ENCODE assay signal across 16 cellular contexts in the genomic region with DNA sequence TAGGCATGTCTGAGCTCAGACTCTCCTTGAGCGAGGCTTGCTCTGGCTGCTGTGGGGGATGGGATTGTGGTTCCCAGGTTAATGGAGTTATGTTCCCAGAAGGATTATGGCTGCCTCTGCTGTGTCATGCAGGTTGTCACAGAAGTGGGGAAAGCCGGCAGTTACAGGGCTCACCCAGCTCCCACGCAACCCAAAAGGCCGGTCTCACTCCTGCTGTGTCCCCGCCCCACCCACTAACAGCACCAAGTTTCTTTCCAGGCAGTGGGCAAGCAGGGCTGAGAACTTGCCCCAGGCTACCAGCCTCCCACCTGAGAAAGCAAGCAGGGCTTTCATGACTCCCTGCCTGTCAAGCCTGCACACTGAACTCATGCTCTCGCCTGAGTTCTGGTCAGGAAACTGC.
DNase-seq lines count a peak whose midpoint lies in the region; ATAC-seq, FAIRE-seq and TF ChIP-seq lines count a peak whose summit lies in the region.
"Had no signal": no experiment of that assay in that cellular context is flagged by ENCODE, and none has a peak within 500 bp of the region (broad histone marks: within the 10 kb centered on the region; RNA-seq: fewer than 3 reads in every experiment).

No MANE protein-coding gene starts in this region.

- H3K79me2 ChIP-seq in GM12878 (ENCODE audit: control insufficient read depth, insufficient read depth, low read length): no peaks in the 10 kb centered on the region

- peak overlapping the region; percentile 47; the same call in 1 of the 2 replicates for H3K27ac ChIP-seq in BLaER1
- H3K27ac ChIP-seq in HEK293 (ENCODE audit: extremely low read depth, low read depth, low read length): no peak overlapping the region
- no peak overlapping the region for H3K27ac ChIP-seq in GM12878 (ENCODE audit: control insufficient read depth, insufficient read depth)
- H3K27ac ChIP-seq in mesenchymal stem cell (ENCODE audit: low read length, poor library complexity, severe bottlenecking): no peak overlapping the region
- H3K27ac ChIP-seq: C4-2B, GM23248 had no signal

- no peak overlapping the region for H2AK5ac ChIP-seq in mesenchymal stem cell (ENCODE audit: low read length, severe bottlenecking)

- no peak for TF ChIP-seq RAD21 in GM12878 (IDR thresholded peaks at IDR 0.05; ENCODE audit: insufficient read depth, low read depth, low read length)

- no peak overlapping the region for H2AFZ ChIP-seq in GM12878 (ENCODE audit: control insufficient read depth, low read depth, low read length)
- no peak overlapping the region for H2AFZ ChIP-seq in mesenchymal stem cell (ENCODE audit: low read depth, low read length)
- H2AFZ ChIP-seq: GM23248 had no signal

- CTCF ChIA-PET in HEK293 (lab: Yijun Ruan, JAX) (no interaction called here), GM12878 (lab: Yijun Ruan, JAX) (interaction anchor here (0.7 kb wide), 1 partner anchor 72 kb away, joined by 3 read pairs; no protein-coding TSS in a partner anchor)

- DNase-seq in GM12878 (ENCODE audit: low read depth, low spot score) (no peak), mesenchymal stem cell (no peak)
- DNase-seq in central memory CD4-positive, alpha-beta T cell: no peak
- DNase-seq in stimulated activated CD4-positive, alpha-beta T cell treated with anti-CD3 and anti-CD28 coated beads, Interleukin-4, amount 100 ng/mL, for 4 hours: no peak
- DNase-seq in T-helper 2 cell treated with Interferon-gamma antibody and Interleukin-4, amounts not matched to agents 5 μg/mL and 100 μg/mL, for 36 hours (ENCODE audit: low spot score): no peak
- DNase-seq: ACHN; Caco-2; CD8-positive, alpha-beta T cell; GM23248; IMR-90; KBM-7 had no signal

- H4K20me1 ChIP-seq in BLaER1: no peaks in the 10 kb centered on the region
- no peaks in the 10 kb centered on the region for H4K20me1 ChIP-seq in GM12878 (ENCODE audit: control insufficient read depth, insufficient read depth)

- no peaks in the 10 kb centered on the region for H3K27me3 Mint-ChIP-seq in T-helper 2 cell treated with Interferon-gamma antibody and Interleukin-4, amounts not matched to agents 5 μg/mL and 100 μg/mL, for 36 hours (ENCODE audit: low read depth)

- H3K4me3 ChIP-seq in BLaER1 (no peak overlapping the region), HEK293 (ENCODE audit: low read depth, low read length) (no peak overlapping the region), GM12878 (no peak overlapping the region), mesenchymal stem cell (ENCODE audit: insufficient read depth in 1 of 2, low read depth in 1 of 2, low read length in 2 of 2) (no peak overlapping the region)
- H3K4me3 ChIP-seq: GM23248 had no signal

- H3K4me1 ChIP-seq in BLaER1: peaks cover 14% of the 10 kb centered on the region
- no peaks in the 10 kb centered on the region for H3K4me1 ChIP-seq in HEK293 (ENCODE audit: control insufficient read depth, insufficient read depth, low read length)
- no peaks in the 10 kb centered on the region for H3K4me1 ChIP-seq in GM12878 (ENCODE audit: control insufficient read depth, insufficient read depth, low read length)
- H3K4me1 ChIP-seq in mesenchymal stem cell (ENCODE audit: control insufficient read depth, insufficient read depth, low read depth, low read length): no peaks in the 10 kb centered on the region
- H3K4me1 ChIP-seq: Caco-2 had no signal

- no peaks in the 10 kb centered on the region for H3K79me1 ChIP-seq in mesenchymal stem cell (replicated peaks; ENCODE audit: low read length, poor library complexity, severe bottlenecking)

- no peak for TF ChIP-seq EP300 in GM12878 (IDR thresholded peaks at IDR 0.05; ENCODE audit: borderline replicate concordance in 1 of 2, control insufficient read depth in 1 of 2, low read depth in 2 of 2, low read length in 2 of 2)

- POLR2A ChIA-PET in HEK293 (lab: Yijun Ruan, JAX): no interaction called here
- POLR2A ChIA-PET in GM12878 (lab: Charles Lee): no interaction called here

- H3K36me3 Mint-ChIP-seq in T-helper 2 cell treated with Interferon-gamma antibody and Interleukin-4, amounts not matched to agents 5 μg/mL and 100 μg/mL, for 36 hours (ENCODE audit: low read depth): no peaks in the 10 kb centered on the region
- H3K36me3 Mint-ChIP-seq: CD8-positive, alpha-beta T cell had no signal

- no peak for TF ChIP-seq CTCF in HEK293 (tag by site-specific recombination; IDR thresholded peaks at IDR 0.05)
- TF ChIP-seq CTCF in GM12878 (IDR thresholded peaks at IDR 0.05 in 2 of 3, conservative IDR thresholded peaks at IDR 0.05 in 1 of 3; ENCODE audit: control insufficient read depth in 2 of 3, extremely low read depth in 1 of 3, insufficient read depth in 1 of 3, low read depth in 3 of 3, low read length in 3 of 3): no peak

- no peak overlapping the region for H2BK120ac ChIP-seq in mesenchymal stem cell (ENCODE audit: low read depth, low read length)

- H3K9me3 ChIP-seq in BLaER1: peaks cover 7% of the 10 kb centered on the region
- H3K9me3 ChIP-seq in HEK293 (ENCODE audit: control insufficient read depth, insufficient read depth, low read depth, low read length): no peaks in the 10 kb centered on the region
- no peaks in the 10 kb centered on the region for H3K9me3 ChIP-seq in GM12878 (replicated peaks; ENCODE audit: control insufficient read depth, insufficient read depth, low read length)
- H3K9me3 ChIP-seq in mesenchymal stem cell (ENCODE audit: control insufficient read depth, low read length): peaks cover 33% of the 10 kb centered on the region
- H3K9me3 ChIP-seq: Caco-2 had no signal

- peaks cover 39% of the 10 kb centered on the region for H3K9me3 Mint-ChIP-seq in T-helper 2 cell treated with Interferon-gamma antibody and Interleukin-4, amounts not matched to agents 5 μg/mL and 100 μg/mL, for 36 hours

- H3K27ac Mint-ChIP-seq in T-helper 2 cell treated with Interferon-gamma antibody and Interleukin-4, amounts not matched to agents 5 μg/mL and 100 μg/mL, for 36 hours: no peak overlapping the region
- H3K27ac Mint-ChIP-seq: CD8-positive, alpha-beta T cell had no signal

- no TSS peak for BruUV-seq in GM12878 (replicated peaks; lab: Mats Ljungman, UMichigan)

- H4K91ac ChIP-seq in mesenchymal stem cell (ENCODE audit: low read length): peak overlapping the region; percentile 46

- H2BK12ac ChIP-seq in mesenchymal stem cell (ENCODE audit: low read length in 2 of 2): no peak overlapping the region

- SMC1A ChIA-PET in GM12878 (lab: Charles Lee; ENCODE audit: uncharacterized antibody, unreplicated experiment): no interaction called here

- FAIRE-seq in GM12878 (lab: Jason Lieb, UNC): no peak
- FAIRE-seq: H54 had no signal

- intact Hi-C loops in GM12878 (cut with micrococcal nuclease; ENCODE audit: unreplicated experiment): no loop called here

- H3K4me3 Mint-ChIP-seq in T-helper 2 cell treated with Interferon-gamma antibody and Interleukin-4, amounts not matched to agents 5 μg/mL and 100 μg/mL, for 36 hours: no peak overlapping the region
- H3K4me3 Mint-ChIP-seq: CD8-positive, alpha-beta T cell had no signal

- H3K18ac ChIP-seq in mesenchymal stem cell (ENCODE audit: low read depth in 1 of 2, low read length in 2 of 2): no peak overlapping the region

- WGBS in GM12878 (ENCODE audit: insufficient coverage, insufficient replicate concordance, low lambda C conversion rate, missing lambda C conversion rate): 44% methylated on average over 6 of the region's 6 CpGs
- WGBS in mesenchymal stem cell: 91% methylated on average over 6 of the region's 6 CpGs

- TF ChIP-seq POLR2A in GM12878 (IDR thresholded peaks at IDR 0.05; ENCODE audit: low read depth, low read length): no peak

- H3K36me3 ChIP-seq in BLaER1 (no peaks in the 10 kb centered on the region), HEK293 (ENCODE audit: control insufficient read depth in 2 of 2, insufficient read depth in 1 of 2, low read length in 2 of 2) (no peaks in the 10 kb centered on the region), GM12878 (ENCODE audit: control insufficient read depth in 2 of 2, insufficient read depth in 2 of 2, low read length in 1 of 2) (no peaks in the 10 kb centered on the region), mesenchymal stem cell (ENCODE audit: control insufficient read depth in 1 of 2, insufficient read depth in 2 of 2, low read depth in 1 of 2, low read length in 2 of 2) (no peaks in the 10 kb centered on the region)

- no peak overlapping the region for H2BK15ac ChIP-seq in mesenchymal stem cell (ENCODE audit: low read depth, poor library complexity, severe bottlenecking)

- in situ Hi-C loops in GM12878 (cut with MboI): no loop called here

- no peak overlapping the region for H2BK5ac ChIP-seq in mesenchymal stem cell (ENCODE audit: low read depth, low read length, poor library complexity, severe bottlenecking)

- H3K9ac ChIP-seq in BLaER1 (no peak overlapping the region), GM12878 (ENCODE audit: control insufficient read depth, insufficient read depth, low read length) (no peak overlapping the region), mesenchymal stem cell (ENCODE audit: low read length) (no peak overlapping the region)
- H3K9ac ChIP-seq: GM23248 had no signal

- no peak overlapping the region for H3K4ac ChIP-seq in mesenchymal stem cell (ENCODE audit: low read depth in 1 of 2, low read length in 2 of 2)

- ATAC-seq in GM12878: no peak
- ATAC-seq: CD8-positive, alpha-beta T cell; HCT116 had no signal

- no peaks in the 10 kb centered on the region for H3K4me1 Mint-ChIP-seq in T-helper 2 cell treated with Interferon-gamma antibody and Interleukin-4, amounts not matched to agents 5 μg/mL and 100 μg/mL, for 36 hours (ENCODE audit: low read depth)

- no peak overlapping the region for H3K23ac ChIP-seq in mesenchymal stem cell (ENCODE audit: low read length in 2 of 2)

- RAD21 ChIA-PET in GM12878 (lab: Charles Lee; ENCODE audit: unreplicated experiment): no interaction called here

- no peak overlapping the region for H3K14ac ChIP-seq in mesenchymal stem cell (ENCODE audit: low read length in 2 of 2)

- no peak overlapping the region for H4K8ac ChIP-seq in mesenchymal stem cell (ENCODE audit: low read length)

- H3K27me3 ChIP-seq in BLaER1 (no peaks in the 10 kb centered on the region), GM12878 (replicated peaks in 1 of 2; ENCODE audit: control insufficient read depth in 2 of 2, insufficient read depth in 2 of 2, low read length in 1 of 2) (no peaks in the 10 kb centered on the region), mesenchymal stem cell (ENCODE audit: control insufficient read depth in 1 of 2, insufficient read depth in 1 of 2, low read length in 2 of 2) (no peaks in the 10 kb centered on the region)

- H3K4me2 ChIP-seq in BLaER1: peak overlapping the region; percentile 46
- H3K4me2 ChIP-seq in GM12878 (ENCODE audit: control insufficient read depth, insufficient read depth): no peak overlapping the region
- H3K4me2 ChIP-seq in mesenchymal stem cell (ENCODE audit: low read length, poor library complexity, severe bottlenecking): no peak overlapping the region

TF ChIP-seq in HEK293, 187 proteins besides CTCF, POLR2A, EP300 and RAD21 (continues in another document):
- no peak for TF ChIP-seq ZNF600 (tag by site-specific recombination; IDR thresholded peaks at IDR 0.05)
- 0 out of 2 replicates have a peak, but pooled peaks have one; percentile 9 for TF ChIP-seq ZFHX2 (tag by site-specific recombination; conservative IDR thresholded peaks at IDR 0.05)

TF ChIP-seq in GM12878, 131 proteins besides CTCF, POLR2A, EP300 and RAD21 (continues in another document):
- no peak for TF ChIP-seq GATAD2B (conservative IDR thresholded peaks at IDR 0.05; ENCODE audit: low read depth)
- TF ChIP-seq STAT1 (conservative IDR thresholded peaks at IDR 0.05): no peak
- no peak for TF ChIP-seq TAF1 (IDR thresholded peaks at IDR 0.05; ENCODE audit: borderline replicate concordance, low read depth, low read length)
